Comparison of ENCODE assay signal across 8 cellular contexts in the genomic region with DNA sequence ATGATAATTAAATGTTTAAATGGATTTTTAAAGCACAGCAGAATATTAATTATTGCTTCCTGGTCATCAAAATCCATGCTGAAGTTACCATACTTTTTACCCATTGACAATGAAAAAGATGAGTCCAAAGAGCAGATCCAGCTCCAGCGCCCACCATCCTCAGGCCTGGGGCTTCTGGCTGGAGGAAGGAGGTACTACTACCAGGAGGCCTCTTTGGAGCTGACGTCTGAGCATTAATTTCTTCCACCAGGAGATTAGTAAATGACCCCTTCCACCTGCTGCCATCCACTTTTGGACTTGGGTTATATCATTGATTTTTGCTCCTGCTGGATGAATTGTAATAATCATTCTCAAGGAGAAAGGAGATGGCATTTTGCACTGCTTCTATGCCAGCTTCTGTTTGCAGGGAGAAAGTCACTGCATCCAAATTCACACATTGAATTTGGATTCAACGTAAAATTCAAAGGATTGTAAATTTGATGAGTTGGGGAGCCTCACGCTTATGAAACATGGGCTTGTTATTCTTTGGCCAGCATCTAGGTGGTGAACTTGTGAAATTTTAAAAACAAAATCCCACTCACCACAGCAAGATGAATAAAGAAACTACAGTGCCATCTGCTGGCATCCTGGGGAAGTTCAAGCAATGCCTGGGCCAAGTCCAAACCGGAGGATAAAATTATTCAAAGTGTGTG.
DNase-seq lines count a peak whose midpoint lies in the region; ATAC-seq and TF ChIP-seq lines count a peak whose summit lies in the region.

No MANE protein-coding gene starts in this region.

- no peaks in the 10 kb centered on the region for H3K9me3 Mint-ChIP-seq in activated CD4-positive, alpha-beta T cell treated with anti-CD3 and anti-CD28 coated beads for 36 hours (ENCODE audit: low read depth)

- POLR2A ChIA-PET in activated CD4-positive, alpha-beta T cell treated with anti-CD3 and anti-CD28 coated beads for 36 hours (lab: Charles Lee): no interaction called here

- H3K27me3 Mint-ChIP-seq in activated CD4-positive, alpha-beta T cell treated with anti-CD3 and anti-CD28 coated beads for 36 hours: peaks cover 12% of the 10 kb centered on the region

- H3K27me3 ChIP-seq in dorsolateral prefrontal cortex: no peaks in the 10 kb centered on the region

- intact Hi-C loops in activated CD4-positive, alpha-beta T cell treated with anti-CD3 and anti-CD28 coated beads for 36 hours (cut with DNase I, micrococcal nuclease): loop anchor here (1.0 to 10.0 kb wide), 7 partner anchors 117 to 1072 kb away; partner anchors contain the start of gene SAMD5 (in 1 of the 2)
- intact Hi-C loops in dorsolateral prefrontal cortex (cut with DNase I): loop anchor here (2.0 to 10.0 kb wide), 6 partner anchors 63 to 290 kb away; partner anchors contain the start of gene SASH1 (in 1 of the 2)

- CTCF ChIA-PET in activated CD4-positive, alpha-beta T cell treated with anti-CD3 and anti-CD28 coated beads for 36 hours (lab: Charles Lee): interaction anchor here (0.6 to 4.4 kb wide), 17 partner anchors 8 to 957 kb away, joined by 3 to 39 read pairs (median 4); no protein-coding TSS in a partner anchor

- ATAC-seq in GM18517 (IDR thresholded peaks at IDR 0.05; ENCODE audit: unreplicated experiment) (peak; percentile 75), HG03095 (IDR thresholded peaks at IDR 0.05; ENCODE audit: unreplicated experiment) (peak; percentile 61)
- peak; percentile 60 for ATAC-seq in activated CD4-positive, alpha-beta T cell treated with anti-CD3 and anti-CD28 coated beads for 36 hours

- peaks cover 3% of the 10 kb centered on the region for H3K4me1 Mint-ChIP-seq in activated CD4-positive, alpha-beta T cell treated with anti-CD3 and anti-CD28 coated beads for 36 hours

- H3K4me3 ChIP-seq in AG09309 (ENCODE audit: control insufficient read depth, low read depth, low read length) (no peak overlapping the region), dorsolateral prefrontal cortex (peak overlapping the region in 2 of 59 donors; percentile 2 to 4)

- DNase-seq in AG09309 (ENCODE audit: low read depth): peak; percentile 59
- DNase-seq in NCI-H2196 treated with DMSO at 0.1 percent for 48 hours (lab: John Stamatoyannopoulos, UW; ENCODE audit: unreplicated experiment): peak; percentile 23
- DNase-seq in activated CD4-positive, alpha-beta T cell treated with anti-CD3 and anti-CD28 coated beads for 36 hours: peak; percentile 75
- DNase-seq in dorsolateral prefrontal cortex: peak in 9 of 10 donors; percentile 19 to 84 (median 64)
- DNase-seq in lung microvascular endothelial cell (ENCODE audit: low read depth in 2 of 2): peak; percentile 80 to 86
- peak; percentile 80 for DNase-seq in stimulated activated CD8-positive, alpha-beta memory T cell treated with anti-CD3 and anti-CD28 coated beads, Interleukin-4, amount 100 ng/mL, for 48 hours

- H3K27ac ChIP-seq in dorsolateral prefrontal cortex: peak overlapping the region; percentile 25 to 94 (median 84)

- no peaks in the 10 kb centered on the region for H3K36me3 Mint-ChIP-seq in activated CD4-positive, alpha-beta T cell treated with anti-CD3 and anti-CD28 coated beads for 36 hours (ENCODE audit: low read depth)

- no peak overlapping the region for H3K27ac Mint-ChIP-seq in activated CD4-positive, alpha-beta T cell treated with anti-CD3 and anti-CD28 coated beads for 36 hours

- no peak overlapping the region for H3K4me3 Mint-ChIP-seq in activated CD4-positive, alpha-beta T cell treated with anti-CD3 and anti-CD28 coated beads for 36 hours

- TF ChIP-seq CTCF in AG09309 (IDR thresholded peaks at IDR 0.05; ENCODE audit: control insufficient read depth, insufficient read depth, low read depth, low read length, missing control alignments) (peak; percentile 86), dorsolateral prefrontal cortex (IDR thresholded peaks at IDR 0.05 in 54 of 56, conservative IDR thresholded peaks at IDR 0.05 in 2 of 56; ENCODE audit: low read depth in 1 of 56, partially characterized antibody in 56 of 56) (peak; percentile 89 to 100 (median 97))

Comparison
In these comparisons a context has a peak if more than half of its experiments do, and no peak if none do; other contexts are left out.
1. DNase-seq: peak in every context shown above with its lines; median percentile 83 in lung microvascular endothelial cell; 80 in stimulated activated CD8-positive, alpha-beta memory T cell treated with anti-CD3 and anti-CD28 coated beads, Interleukin-4, amount 100 ng/mL, for 48 hours; 75 in activated CD4-positive, alpha-beta T cell treated with anti-CD3 and anti-CD28 coated beads for 36 hours; 64 in dorsolateral prefrontal cortex; 59 in AG09309; 23 in NCI-H2196 treated with DMSO at 0.1 percent for 48 hours.